ENCODE assay signal across 1 cellular context in genomic region chr6:34564181-34564580, GRCh38.
TF ChIP-seq lines count a peak whose summit lies in the region.

No MANE protein-coding gene starts in this region.

TF ChIP-seq in A549, 52 proteins besides CTCF, POLR2A, EP300 and RAD21 (continued from another document):
- TF ChIP-seq, protein P1, sequence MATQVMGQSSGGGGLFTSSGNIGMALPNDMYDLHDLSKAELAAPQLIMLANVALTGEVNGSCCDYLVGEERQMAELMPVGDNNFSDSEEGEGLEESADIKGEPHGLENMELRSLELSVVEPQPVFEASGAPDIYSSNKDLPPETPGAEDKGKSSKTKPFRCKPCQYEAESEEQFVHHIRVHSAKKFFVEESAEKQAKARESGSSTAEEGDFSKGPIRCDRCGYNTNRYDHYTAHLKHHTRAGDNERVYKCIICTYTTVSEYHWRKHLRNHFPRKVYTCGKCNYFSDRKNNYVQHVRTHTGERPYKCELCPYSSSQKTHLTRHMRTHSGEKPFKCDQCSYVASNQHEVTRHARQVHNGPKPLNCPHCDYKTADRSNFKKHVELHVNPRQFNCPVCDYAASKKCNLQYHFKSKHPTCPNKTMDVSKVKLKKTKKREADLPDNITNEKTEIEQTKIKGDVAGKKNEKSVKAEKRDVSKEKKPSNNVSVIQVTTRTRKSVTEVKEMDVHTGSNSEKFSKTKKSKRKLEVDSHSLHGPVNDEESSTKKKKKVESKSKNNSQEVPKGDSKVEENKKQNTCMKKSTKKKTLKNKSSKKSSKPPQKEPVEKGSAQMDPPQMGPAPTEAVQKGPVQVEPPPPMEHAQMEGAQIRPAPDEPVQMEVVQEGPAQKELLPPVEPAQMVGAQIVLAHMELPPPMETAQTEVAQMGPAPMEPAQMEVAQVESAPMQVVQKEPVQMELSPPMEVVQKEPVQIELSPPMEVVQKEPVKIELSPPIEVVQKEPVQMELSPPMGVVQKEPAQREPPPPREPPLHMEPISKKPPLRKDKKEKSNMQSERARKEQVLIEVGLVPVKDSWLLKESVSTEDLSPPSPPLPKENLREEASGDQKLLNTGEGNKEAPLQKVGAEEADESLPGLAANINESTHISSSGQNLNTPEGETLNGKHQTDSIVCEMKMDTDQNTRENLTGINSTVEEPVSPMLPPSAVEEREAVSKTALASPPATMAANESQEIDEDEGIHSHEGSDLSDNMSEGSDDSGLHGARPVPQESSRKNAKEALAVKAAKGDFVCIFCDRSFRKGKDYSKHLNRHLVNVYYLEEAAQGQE (IDR thresholded peaks at IDR 0.05): no peak
TF ChIP-seq in A549: peak in this region for 1.
